1 cellular context compared by ENCODE assay signal in genomic region chr2:128682266-128682665, GRCh38.
TF ChIP-seq lines count a peak whose summit lies in the region.

No MANE protein-coding gene starts in this region.

TF ChIP-seq in WTC11, 78 proteins besides CTCF, POLR2A, EP300 and RAD21 (continued from another document):
- TF ChIP-seq ZSCAN18 (CRISPR knock-in tag; IDR thresholded peaks at IDR 0.05) (no peak), ELF4 (CRISPR knock-in tag; IDR thresholded peaks at IDR 0.05; ENCODE audit: low read depth) (no peak), NFYB (CRISPR knock-in tag; conservative IDR thresholded peaks at IDR 0.05; ENCODE audit: low read depth) (no peak), CREB1 (CRISPR knock-in tag; IDR thresholded peaks at IDR 0.05) (no peak), NFE2L1 (CRISPR knock-in tag; IDR thresholded peaks at IDR 0.05) (no peak)
